ENCODE assay signal across 8 cellular contexts in the genomic region with DNA sequence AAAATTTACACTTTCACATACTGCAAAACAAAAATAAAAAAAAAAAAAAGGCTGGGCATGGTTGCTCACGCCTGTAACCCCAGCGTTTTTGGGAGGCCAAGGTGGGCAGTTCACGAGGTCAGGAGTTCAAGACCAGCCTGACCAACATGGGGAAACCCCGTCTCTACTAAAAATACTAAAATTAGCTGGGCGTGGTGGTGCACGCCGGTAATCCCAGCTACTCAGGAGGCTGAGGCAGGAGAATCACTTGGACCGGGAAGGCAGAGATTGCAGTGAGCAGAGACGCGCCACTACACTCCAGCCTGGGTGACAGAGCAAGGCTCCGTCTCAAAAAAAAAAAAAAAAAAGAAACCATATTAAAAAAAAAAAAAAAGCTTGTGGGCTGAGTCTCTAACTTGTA. TPM values are rescaled to one million over a fixed set of nuclear protein-coding genes. Genes with fewer than 3 reads are reported as not detected.
DNase-seq lines count a peak whose midpoint lies in the region; ATAC-seq and TF ChIP-seq lines count a peak whose summit lies in the region.
"Not testable (repeated sequence)": the region's sequence is repeated elsewhere in the genome, so short reads cannot be mapped to it uniquely, and the experiment has no call there.

No MANE protein-coding gene starts in this region.

- peak overlapping the region; percentile 81 for H3K4me2 ChIP-seq in BLaER1

- not testable (repeated sequence) for H3K9me3 Mint-ChIP-seq in T-cell; activated CD8-positive, alpha-beta memory T cell treated with anti-CD3 and anti-CD28 coated beads, Interleukin-2, amount 10 ng/mL, durations not matched to agents 7 days and 5 days (ENCODE audit: low read depth); activated naive CD8-positive, alpha-beta T cell treated with anti-CD3 and anti-CD28 coated beads for 36 hours; effector memory CD8-positive, alpha-beta T cell; naive B cell; stimulated activated effector memory CD8-positive, alpha-beta T cell treated with anti-CD3 and anti-CD28 coated beads, Interleukin-12 subunit alpha, Interleukin-12 subunit beta, amount 100 ng/mL, for 72 hours

- H3K36me3 ChIP-seq in BLaER1 (peaks cover 92% of the 10 kb centered on the region), HEK293 (ENCODE audit: control insufficient read depth in 2 of 2, insufficient read depth in 1 of 2, low read length in 2 of 2) (peaks cover 76 to 96% of the 10 kb centered on the region in 2 experiments)

- ATAC-seq in T-cell (replicated peaks in 1 of 4) = peak in 1 of 4 experiments; percentile 5
- ATAC-seq in activated CD8-positive, alpha-beta memory T cell treated with anti-CD3 and anti-CD28 coated beads, Interleukin-2, amount 10 ng/mL, durations not matched to agents 7 days and 5 days; naive B cell (ENCODE audit: low read depth in 2 of 2): not testable (repeated sequence)
- peak; percentile 9 for ATAC-seq in effector memory CD8-positive, alpha-beta T cell (replicated peaks)
- ATAC-seq in stimulated activated effector memory CD8-positive, alpha-beta T cell treated with anti-CD3 and anti-CD28 coated beads, Interleukin-12 subunit alpha, Interleukin-12 subunit beta, amount 100 ng/mL, for 72 hours = peak; percentile 2

- H3K9ac ChIP-seq in BLaER1 = not testable (repeated sequence)

- CTCF ChIA-PET in HEK293 (lab: Yijun Ruan, JAX) (interaction anchor here (0.8 to 0.9 kb wide), 5 partner anchors 9 to 170 kb away, joined by 3 to 7 read pairs (median 3); no protein-coding TSS in a partner anchor), T-cell (lab: Charles Lee) (interaction anchor here (0.6 to 2.3 kb wide), 19 partner anchors 28 to 966 kb away, joined by 3 to 8 read pairs (median 3); a partner anchor contains a TSS)
- CTCF ChIA-PET in activated CD8-positive, alpha-beta memory T cell treated with anti-CD3 and anti-CD28 coated beads, Interleukin-2, amount 10 ng/mL, durations not matched to agents 7 days and 5 days (lab: Charles Lee) = interaction anchor here (0.7 to 3.1 kb wide), 9 partner anchors 8 to 300 kb away, joined by 3 to 9 read pairs (median 5); a partner anchor contains a TSS

- peaks cover 100% of the 10 kb centered on the region for H4K20me1 ChIP-seq in BLaER1

- H3K27me3 ChIP-seq in BLaER1 = not testable (repeated sequence)

- H3K27ac ChIP-seq in BLaER1; HEK293 (ENCODE audit: extremely low read depth, low read depth, low read length): not testable (repeated sequence)

- H3K36me3 Mint-ChIP-seq in T-cell (peaks cover 85% of the 10 kb centered on the region), naive B cell (peaks cover 63 to 70% of the 10 kb centered on the region in 2 donors)
- peaks cover 93% of the 10 kb centered on the region for H3K36me3 Mint-ChIP-seq in activated CD8-positive, alpha-beta memory T cell treated with anti-CD3 and anti-CD28 coated beads, Interleukin-2, amount 10 ng/mL, durations not matched to agents 7 days and 5 days
- H3K36me3 Mint-ChIP-seq in activated naive CD8-positive, alpha-beta T cell treated with anti-CD3 and anti-CD28 coated beads for 36 hours = peaks cover 96% of the 10 kb centered on the region
- H3K36me3 Mint-ChIP-seq in effector memory CD8-positive, alpha-beta T cell (ENCODE audit: insufficient read depth) = peaks cover 100% of the 10 kb centered on the region
- H3K36me3 Mint-ChIP-seq in stimulated activated effector memory CD8-positive, alpha-beta T cell treated with anti-CD3 and anti-CD28 coated beads, Interleukin-12 subunit alpha, Interleukin-12 subunit beta, amount 100 ng/mL, for 72 hours = peaks cover 100% of the 10 kb centered on the region

- DNase-seq in T-cell; activated CD8-positive, alpha-beta memory T cell treated with anti-CD3 and anti-CD28 coated beads, Interleukin-2, amount 10 ng/mL, durations not matched to agents 7 days and 5 days; activated naive CD8-positive, alpha-beta T cell treated with anti-CD3 and anti-CD28 coated beads for 36 hours; effector memory CD8-positive, alpha-beta T cell; naive B cell: not testable (repeated sequence)
- peak in 1 of 2 donors; percentile 49 for DNase-seq in stimulated activated effector memory CD8-positive, alpha-beta T cell treated with anti-CD3 and anti-CD28 coated beads, Interleukin-12 subunit alpha, Interleukin-12 subunit beta, amount 100 ng/mL, for 72 hours (ENCODE audit: low spot score in 2 of 2)

- H3K27me3 Mint-ChIP-seq in T-cell; activated CD8-positive, alpha-beta memory T cell treated with anti-CD3 and anti-CD28 coated beads, Interleukin-2, amount 10 ng/mL, durations not matched to agents 7 days and 5 days; effector memory CD8-positive, alpha-beta T cell; naive B cell: not testable (repeated sequence)
- peaks cover 12% of the 10 kb centered on the region for H3K27me3 Mint-ChIP-seq in activated naive CD8-positive, alpha-beta T cell treated with anti-CD3 and anti-CD28 coated beads for 36 hours

- not testable (repeated sequence) for TF ChIP-seq CTCF in HEK293 (tag by site-specific recombination; IDR thresholded peaks at IDR 0.05)

- peaks cover 72 to 91% (median 76%) of the 10 kb centered on the region in 3 donors for H3K4me1 Mint-ChIP-seq in T-cell
- H3K4me1 Mint-ChIP-seq in activated CD8-positive, alpha-beta memory T cell treated with anti-CD3 and anti-CD28 coated beads, Interleukin-2, amount 10 ng/mL, durations not matched to agents 7 days and 5 days = peaks cover 66% of the 10 kb centered on the region
- peaks cover 62% of the 10 kb centered on the region for H3K4me1 Mint-ChIP-seq in activated naive CD8-positive, alpha-beta T cell treated with anti-CD3 and anti-CD28 coated beads for 36 hours
- H3K4me1 Mint-ChIP-seq in effector memory CD8-positive, alpha-beta T cell (ENCODE audit: low read depth in 2 of 2) = peaks cover 58 to 81% of the 10 kb centered on the region in 2 donors
- peaks cover 60 to 81% (median 69%) of the 10 kb centered on the region in 3 donors for H3K4me1 Mint-ChIP-seq in naive B cell
- H3K4me1 Mint-ChIP-seq in stimulated activated effector memory CD8-positive, alpha-beta T cell treated with anti-CD3 and anti-CD28 coated beads, Interleukin-12 subunit alpha, Interleukin-12 subunit beta, amount 100 ng/mL, for 72 hours = peaks cover 68% of the 10 kb centered on the region

- H3K27ac Mint-ChIP-seq in T-cell (peak overlapping the region; percentile 84 to 92), naive B cell (peak overlapping the region in 4 of 6 donors; percentile 62 to 100 (median 71))
- peak overlapping the region; percentile 86 for H3K27ac Mint-ChIP-seq in activated CD8-positive, alpha-beta memory T cell treated with anti-CD3 and anti-CD28 coated beads, Interleukin-2, amount 10 ng/mL, durations not matched to agents 7 days and 5 days
- H3K27ac Mint-ChIP-seq in activated naive CD8-positive, alpha-beta T cell treated with anti-CD3 and anti-CD28 coated beads for 36 hours = peak overlapping the region; percentile 91
- H3K27ac Mint-ChIP-seq in effector memory CD8-positive, alpha-beta T cell = peak overlapping the region; percentile 95 to 97
- peak overlapping the region; percentile 100 for H3K27ac Mint-ChIP-seq in stimulated activated effector memory CD8-positive, alpha-beta T cell treated with anti-CD3 and anti-CD28 coated beads, Interleukin-12 subunit alpha, Interleukin-12 subunit beta, amount 100 ng/mL, for 72 hours

- not testable (repeated sequence) for H3K4me3 ChIP-seq in BLaER1; HEK293 (ENCODE audit: low read depth, low read length)

- H3K9me3 ChIP-seq in BLaER1; HEK293 (ENCODE audit: control insufficient read depth, insufficient read depth, low read depth, low read length): not testable (repeated sequence)

- POLR2A ChIA-PET in HEK293 (lab: Yijun Ruan, JAX) = interaction anchor here (0.6 to 1.9 kb wide), 9 partner anchors 9 to 489 kb away, joined by 3 to 6 read pairs (median 3); no protein-coding TSS in a partner anchor
- POLR2A ChIA-PET in T-cell (lab: Charles Lee) = interaction anchor here (0.5 to 1.5 kb wide), 21 partner anchors 8 to 1833 kb away, joined by 3 to 15 read pairs (median 4); a partner anchor contains a TSS

- peaks cover 51% of the 10 kb centered on the region for H3K4me1 ChIP-seq in BLaER1
- peaks cover 12% of the 10 kb centered on the region for H3K4me1 ChIP-seq in HEK293 (ENCODE audit: control insufficient read depth, insufficient read depth, low read length)

- H3K4me3 Mint-ChIP-seq in T-cell (peak overlapping the region; percentile 65 to 96 (median 72)), naive B cell (peak overlapping the region in 4 of 8 donors; percentile 41 to 74 (median 58))
- peak overlapping the region; percentile 100 for H3K4me3 Mint-ChIP-seq in activated CD8-positive, alpha-beta memory T cell treated with anti-CD3 and anti-CD28 coated beads, Interleukin-2, amount 10 ng/mL, durations not matched to agents 7 days and 5 days
- H3K4me3 Mint-ChIP-seq in activated naive CD8-positive, alpha-beta T cell treated with anti-CD3 and anti-CD28 coated beads for 36 hours = peak overlapping the region; percentile 100
- peak overlapping the region; percentile 99 to 100 for H3K4me3 Mint-ChIP-seq in effector memory CD8-positive, alpha-beta T cell
- peak overlapping the region; percentile 99 for H3K4me3 Mint-ChIP-seq in stimulated activated effector memory CD8-positive, alpha-beta T cell treated with anti-CD3 and anti-CD28 coated beads, Interleukin-12 subunit alpha, Interleukin-12 subunit beta, amount 100 ng/mL, for 72 hours

RNA-seq across cellular contexts. Expression of a gene that starts 5.8 kb away (rescaled TPM):
- total RNA-seq in T-cell = 100 to 1,000 TPM; 388 to 478 (median 411) TPM
- 100 to 1,000 TPM; 768 to 857 TPM for total RNA-seq in activated CD8-positive, alpha-beta memory T cell treated with anti-CD3 and anti-CD28 coated beads, Interleukin-2, amount 10 ng/mL, durations not matched to agents 7 days and 5 days
- 100 to 1,000 TPM; 968 to 975 TPM for total RNA-seq in activated naive CD8-positive, alpha-beta T cell treated with anti-CD3 and anti-CD28 coated beads for 36 hours
- polyA plus RNA-seq in naive B cell (ENCODE audit: low read depth in 6 of 6) = 100 to 1,000 TPM; 585 to 820 (median 621) TPM

RNA-seq across cellular contexts. Expression of a gene that starts 6.8 kb away (rescaled TPM):
- 100 to 1,000 TPM; 106 to 155 (median 148) TPM for total RNA-seq in T-cell
- 100 to 1,000 TPM; 235 to 279 TPM for total RNA-seq in activated CD8-positive, alpha-beta memory T cell treated with anti-CD3 and anti-CD28 coated beads, Interleukin-2, amount 10 ng/mL, durations not matched to agents 7 days and 5 days
- 100 to 1,000 TPM; 366 to 370 TPM for total RNA-seq in activated naive CD8-positive, alpha-beta T cell treated with anti-CD3 and anti-CD28 coated beads for 36 hours
- polyA plus RNA-seq in naive B cell (ENCODE audit: low read depth in 6 of 6) = 100 to 1,000 TPM in 2 of 6 donors, 10 to 100 TPM in 4; 83.0 to 153 (median 94.2) TPM

RNA-seq across cellular contexts. Expression of a gene that starts 42.8 kb away (rescaled TPM):
- 1 to 10 TPM; 1.8 to 6.2 (median 5.1) TPM for total RNA-seq in T-cell
- total RNA-seq in activated CD8-positive, alpha-beta memory T cell treated with anti-CD3 and anti-CD28 coated beads, Interleukin-2, amount 10 ng/mL, durations not matched to agents 7 days and 5 days = 10 to 100 TPM; 20.1 to 44.4 TPM
- total RNA-seq in activated naive CD8-positive, alpha-beta T cell treated with anti-CD3 and anti-CD28 coated beads for 36 hours = 10 to 100 TPM; 35.2 to 35.3 TPM
- 1 to 10 TPM in 5 of 6 donors, under 1 TPM in 1; 0.93 to 4.1 (median 2.4) TPM for polyA plus RNA-seq in naive B cell (ENCODE audit: low read depth in 6 of 6)
